ENCODE assay signal across 1 cellular context in genomic region chr6:88983532-88983931, GRCh38.
TF ChIP-seq lines count a peak whose summit lies in the region.

No MANE protein-coding gene starts in this region.

TF ChIP-seq in HepG2, 621 proteins besides CTCF, POLR2A, EP300 and RAD21 (continued from another document):
- TF ChIP-seq, protein P1, sequence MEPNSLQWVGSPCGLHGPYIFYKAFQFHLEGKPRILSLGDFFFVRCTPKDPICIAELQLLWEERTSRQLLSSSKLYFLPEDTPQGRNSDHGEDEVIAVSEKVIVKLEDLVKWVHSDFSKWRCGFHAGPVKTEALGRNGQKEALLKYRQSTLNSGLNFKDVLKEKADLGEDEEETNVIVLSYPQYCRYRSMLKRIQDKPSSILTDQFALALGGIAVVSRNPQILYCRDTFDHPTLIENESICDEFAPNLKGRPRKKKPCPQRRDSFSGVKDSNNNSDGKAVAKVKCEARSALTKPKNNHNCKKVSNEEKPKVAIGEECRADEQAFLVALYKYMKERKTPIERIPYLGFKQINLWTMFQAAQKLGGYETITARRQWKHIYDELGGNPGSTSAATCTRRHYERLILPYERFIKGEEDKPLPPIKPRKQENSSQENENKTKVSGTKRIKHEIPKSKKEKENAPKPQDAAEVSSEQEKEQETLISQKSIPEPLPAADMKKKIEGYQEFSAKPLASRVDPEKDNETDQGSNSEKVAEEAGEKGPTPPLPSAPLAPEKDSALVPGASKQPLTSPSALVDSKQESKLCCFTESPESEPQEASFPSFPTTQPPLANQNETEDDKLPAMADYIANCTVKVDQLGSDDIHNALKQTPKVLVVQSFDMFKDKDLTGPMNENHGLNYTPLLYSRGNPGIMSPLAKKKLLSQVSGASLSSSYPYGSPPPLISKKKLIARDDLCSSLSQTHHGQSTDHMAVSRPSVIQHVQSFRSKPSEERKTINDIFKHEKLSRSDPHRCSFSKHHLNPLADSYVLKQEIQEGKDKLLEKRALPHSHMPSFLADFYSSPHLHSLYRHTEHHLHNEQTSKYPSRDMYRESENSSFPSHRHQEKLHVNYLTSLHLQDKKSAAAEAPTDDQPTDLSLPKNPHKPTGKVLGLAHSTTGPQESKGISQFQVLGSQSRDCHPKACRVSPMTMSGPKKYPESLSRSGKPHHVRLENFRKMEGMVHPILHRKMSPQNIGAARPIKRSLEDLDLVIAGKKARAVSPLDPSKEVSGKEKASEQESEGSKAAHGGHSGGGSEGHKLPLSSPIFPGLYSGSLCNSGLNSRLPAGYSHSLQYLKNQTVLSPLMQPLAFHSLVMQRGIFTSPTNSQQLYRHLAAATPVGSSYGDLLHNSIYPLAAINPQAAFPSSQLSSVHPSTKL (CRISPR knock-in tag; IDR thresholded peaks at IDR 0.05): 0 out of 2 replicates have a peak, but pooled peaks have one; percentile 12
- TF ChIP-seq, protein P2, sequence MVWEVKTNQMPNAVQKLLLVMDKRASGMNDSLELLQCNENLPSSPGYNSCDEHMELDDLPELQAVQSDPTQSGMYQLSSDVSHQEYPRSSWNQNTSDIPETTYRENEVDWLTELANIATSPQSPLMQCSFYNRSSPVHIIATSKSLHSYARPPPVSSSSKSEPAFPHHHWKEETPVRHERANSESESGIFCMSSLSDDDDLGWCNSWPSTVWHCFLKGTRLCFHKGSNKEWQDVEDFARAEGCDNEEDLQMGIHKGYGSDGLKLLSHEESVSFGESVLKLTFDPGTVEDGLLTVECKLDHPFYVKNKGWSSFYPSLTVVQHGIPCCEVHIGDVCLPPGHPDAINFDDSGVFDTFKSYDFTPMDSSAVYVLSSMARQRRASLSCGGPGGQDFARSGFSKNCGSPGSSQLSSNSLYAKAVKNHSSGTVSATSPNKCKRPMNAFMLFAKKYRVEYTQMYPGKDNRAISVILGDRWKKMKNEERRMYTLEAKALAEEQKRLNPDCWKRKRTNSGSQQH (CRISPR knock-in tag; IDR thresholded peaks at IDR 0.05; ENCODE audit: low read depth): no peak
- no peak for TF ChIP-seq ZC3H4 (CRISPR knock-in tag; IDR thresholded peaks at IDR 0.05; ENCODE audit: borderline replicate concordance)
- TF ChIP-seq ZBTB8A (CRISPR knock-in tag; IDR thresholded peaks at IDR 0.05; ENCODE audit: borderline replicate concordance, low read depth): no peak
- TF ChIP-seq ZNF597 (CRISPR knock-in tag; IDR thresholded peaks at IDR 0.05): no peak
- TF ChIP-seq STAG1 (CRISPR knock-in tag; IDR thresholded peaks at IDR 0.05): peak; percentile 61
- TF ChIP-seq, protein P3, sequence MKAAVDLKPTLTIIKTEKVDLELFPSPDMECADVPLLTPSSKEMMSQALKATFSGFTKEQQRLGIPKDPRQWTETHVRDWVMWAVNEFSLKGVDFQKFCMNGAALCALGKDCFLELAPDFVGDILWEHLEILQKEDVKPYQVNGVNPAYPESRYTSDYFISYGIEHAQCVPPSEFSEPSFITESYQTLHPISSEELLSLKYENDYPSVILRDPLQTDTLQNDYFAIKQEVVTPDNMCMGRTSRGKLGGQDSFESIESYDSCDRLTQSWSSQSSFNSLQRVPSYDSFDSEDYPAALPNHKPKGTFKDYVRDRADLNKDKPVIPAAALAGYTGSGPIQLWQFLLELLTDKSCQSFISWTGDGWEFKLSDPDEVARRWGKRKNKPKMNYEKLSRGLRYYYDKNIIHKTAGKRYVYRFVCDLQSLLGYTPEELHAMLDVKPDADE (CRISPR knock-in tag; IDR thresholded peaks at IDR 0.05): no peak
- no peak for TF ChIP-seq ZNF33A (CRISPR knock-in tag; IDR thresholded peaks at IDR 0.05; ENCODE audit: borderline replicate concordance)
- TF ChIP-seq SMC3 (IDR thresholded peaks at IDR 0.05; ENCODE audit: low read length): peak; percentile 53; the same call in 1 of the 2 replicates
